28 cellular contexts compared by ENCODE assay signal in genomic region chr7:16833373-16833772, GRCh38. TPM values are rescaled to one million over a fixed set of nuclear protein-coding genes. Genes with fewer than 3 reads are reported as not detected.
DNase-seq lines count a peak whose midpoint lies in the region; ATAC-seq and TF ChIP-seq lines count a peak whose summit lies in the region.
"Had no signal": no experiment of that assay in that cellular context is flagged by ENCODE, and none has a peak within 500 bp of the region (broad histone marks: within the 10 kb centered on the region; RNA-seq: fewer than 3 reads in every experiment).

No MANE protein-coding gene starts in this region.

- H2BK15ac ChIP-seq in H9 (ENCODE audit: low read depth, low read length): no peak overlapping the region

- no peaks in the 10 kb centered on the region for H3F3A ChIP-seq in GM23338 (replicated peaks; ENCODE audit: low read depth)

- H3K9me3 Mint-ChIP-seq in GM23338: no peaks in the 10 kb centered on the region
- peaks cover 26% of the 10 kb centered on the region for H3K9me3 Mint-ChIP-seq in mesothelial cell of epicardium
- H3K9me3 Mint-ChIP-seq in H9: no peaks in the 10 kb centered on the region

- H3K36me3 Mint-ChIP-seq in GM23338 (ENCODE audit: low read depth): no peaks in the 10 kb centered on the region
- peaks cover 8% of the 10 kb centered on the region for H3K36me3 Mint-ChIP-seq in mesothelial cell of epicardium
- no peaks in the 10 kb centered on the region; a peak in 1 of 7 replicates for H3K36me3 Mint-ChIP-seq in H9 (ENCODE audit: insufficient read depth in 1 of 3, low read depth in 3 of 3)
- H3K36me3 Mint-ChIP-seq: CD14-positive monocyte; CD4-positive, alpha-beta memory T cell; CD4-positive, CD25-positive, alpha-beta regulatory T cell; CD8-positive, alpha-beta memory T cell had no signal

- no peak overlapping the region for H3T11ph ChIP-seq in H9 (ENCODE audit: low read length)

- POLR2A ChIA-PET in Panc1 (lab: Charles Lee): no interaction called here

- H3K23me2 ChIP-seq in H9 (ENCODE audit: insufficient read length, low read depth, low read length, poor library complexity, severe bottlenecking): no peaks in the 10 kb centered on the region

- no peaks in the 10 kb centered on the region for H3K27me3 ChIP-seq in GM23338 (ENCODE audit: insufficient read depth)
- H3K27me3 ChIP-seq in Panc1 (ENCODE audit: control insufficient read depth, insufficient read depth, low read length): no peaks in the 10 kb centered on the region
- H3K27me3 ChIP-seq in H9 (ENCODE audit: insufficient read depth, low read length): no peaks in the 10 kb centered on the region
- H3K27me3 ChIP-seq: BE2C, BLaER1 had no signal

- 0 out of 2 replicates have a peak, but pooled peaks cover 5% of the 10 kb centered on the region for H3K9me3 ChIP-seq in Panc1 (ENCODE audit: control insufficient read depth, insufficient read depth, low read depth, low read length)
- H3K9me3 ChIP-seq in H9 (ENCODE audit: control insufficient read depth, low read depth, low read length): no peaks in the 10 kb centered on the region
- H3K9me3 ChIP-seq: BE2C, BLaER1 had no signal

- H2BK5ac ChIP-seq in H9 (ENCODE audit: insufficient read length, low read length): no peak overlapping the region

- no peak overlapping the region for H2BK20ac ChIP-seq in H9 (ENCODE audit: low read depth, low read length, poor library complexity, severe bottlenecking)

- H3K27ac ChIP-seq in GM23338 (ENCODE audit: low read depth) (no peak overlapping the region), Panc1 (ENCODE audit: low read length) (peak overlapping the region; percentile 30; the same call in 1 of the 2 replicates), H9 (ENCODE audit: insufficient read length, low read depth, low read length) (no peak overlapping the region)
- H3K27ac ChIP-seq: 22Rv1, A549, BLaER1 had no signal

- H3K4me2 ChIP-seq in GM23338 (no peak overlapping the region), H9 (ENCODE audit: insufficient read depth, insufficient read length, low read length) (no peak overlapping the region)
- H3K4me2 ChIP-seq: A549, BLaER1 had no signal

- H4K8ac ChIP-seq in H9 (replicated peaks; ENCODE audit: insufficient read length, low read depth, low read length): no peak overlapping the region

- no peak overlapping the region for H3K23ac ChIP-seq in H9 (ENCODE audit: insufficient read length, low read depth, low read length)

- H4K91ac ChIP-seq in H9 (ENCODE audit: insufficient read length, low read depth, low read length): no peak overlapping the region

- H3K9me2 ChIP-seq in GM23338 (ENCODE audit: insufficient read depth): no peaks in the 10 kb centered on the region; the same call in 1 of the 2 replicates

- intact Hi-C loops in Panc1 (cut with micrococcal nuclease; ENCODE audit: unreplicated experiment): no loop called here

- no peak overlapping the region for H2BK12ac ChIP-seq in H9 (ENCODE audit: insufficient read length, low read depth, low read length)

- no peak overlapping the region for H3K18ac ChIP-seq in H9 (ENCODE audit: insufficient read length, low read depth, low read length)

- DNase-seq in GM23338 (ENCODE audit: low spot score) (no peak), Panc1 (ENCODE audit: low read depth, low spot score) (no peak), mesothelial cell of epicardium (ENCODE audit: low spot score in 2 of 2, unreplicated experiment in 2 of 2) (no peak), H9 (no peak), Ammon's horn (ENCODE audit: low spot score) (no peak), hepatic stellate cell (ENCODE audit: low spot score) (no peak)
- DNase-seq: AML-193; BE2C; C1 segment of cervical spinal cord; CD4-positive, alpha-beta memory T cell; CD4-positive, CD25-positive, alpha-beta regulatory T cell; CD8-positive, alpha-beta memory T cell; COR-L47; DMS 273 treated with DMSO at 0.1 percent for 48 hours; DMS153; DMS53; DMS79; DND-41; EL; GDM1 had no signal

- H3K27ac Mint-ChIP-seq in GM23338 (peak overlapping the region; percentile 24), mesothelial cell of epicardium (peak overlapping the region; percentile 37), H9 (no peak overlapping the region)
- H3K27ac Mint-ChIP-seq: CD14-positive monocyte; CD4-positive, alpha-beta memory T cell; CD4-positive, CD25-positive, alpha-beta regulatory T cell; CD8-positive, alpha-beta memory T cell had no signal

- H3K4me3 ChIP-seq in GM23338 (no peak overlapping the region), Panc1 (ENCODE audit: low read depth in 2 of 2, low read length in 2 of 2) (no peak overlapping the region)
- H3K4me3 ChIP-seq: A549, BLaER1, GM12878 had no signal

- no peak overlapping the region for H3K56ac ChIP-seq in H9 (ENCODE audit: insufficient read length, low read depth, low read length)

- CTCF ChIA-PET in Panc1 (lab: Charles Lee): no interaction called here

- TF ChIP-seq CTCF in GM23338 (conservative IDR thresholded peaks at IDR 0.05; ENCODE audit: low read depth in 2 of 2) (no peak), Panc1 (IDR thresholded peaks at IDR 0.05) (no peak), mesothelial cell of epicardium (IDR thresholded peaks at IDR 0.05; ENCODE audit: unreplicated experiment) (no peak), H9 (conservative IDR thresholded peaks at IDR 0.05) (no peak)

- no peak overlapping the region for H2AK5ac ChIP-seq in H9 (ENCODE audit: insufficient read length, low read length)

- ATAC-seq in GM23338: no peak
- ATAC-seq in Panc1: no peak
- ATAC-seq: A549, GM12878 had no signal

- H3K4me1 ChIP-seq in GM23338 (ENCODE audit: insufficient read depth): no peaks in the 10 kb centered on the region
- H3K4me1 ChIP-seq in Panc1 (ENCODE audit: control insufficient read depth, insufficient read depth, low read length): no peaks in the 10 kb centered on the region
- H3K4me1 ChIP-seq in H9 (ENCODE audit: insufficient read depth, low read length): no peaks in the 10 kb centered on the region
- H3K4me1 ChIP-seq: A549, BE2C, BLaER1 had no signal

- no CpG with 5 or more reads among the region's 1 CpG for WGBS in H9 (ENCODE audit: extremely low coverage, insufficient read length, low lambda C conversion rate)

- no peak overlapping the region for H4K5ac ChIP-seq in H9 (ENCODE audit: insufficient read length, low read depth, low read length)

- H3K4ac ChIP-seq in H9 (ENCODE audit: low read depth, low read length): no peak overlapping the region

- H4K20me1 ChIP-seq in GM23338 (replicated peaks; ENCODE audit: insufficient read depth) (no peaks in the 10 kb centered on the region), H9 (ENCODE audit: control insufficient read depth, insufficient read depth, insufficient read length) (no peaks in the 10 kb centered on the region)
- H4K20me1 ChIP-seq: BLaER1 had no signal

- H3K27me3 Mint-ChIP-seq in GM23338 (ENCODE audit: insufficient read depth, low read depth, poor library complexity) (no peaks in the 10 kb centered on the region), mesothelial cell of epicardium (ENCODE audit: low read depth) (no peaks in the 10 kb centered on the region), H9 (ENCODE audit: low read depth) (no peaks in the 10 kb centered on the region)

- no peak overlapping the region for H3K9ac ChIP-seq in H9 (ENCODE audit: extremely low read depth, insufficient read length, low read length)
- H3K9ac ChIP-seq: BLaER1 had no signal

- no TSS peak for BruUV-seq in Panc1 (replicated peaks; lab: Mats Ljungman, UMichigan)

- H2AFZ ChIP-seq in GM23338: no peak overlapping the region
- no peak overlapping the region for H2AFZ ChIP-seq in H9 (ENCODE audit: low read length)

- no peaks in the 10 kb centered on the region for H3K79me1 ChIP-seq in H9 (ENCODE audit: insufficient read depth, low read depth, low read length, poor library complexity, severe bottlenecking)

- no peak overlapping the region for H3K4me3 Mint-ChIP-seq in GM23338
- H3K4me3 Mint-ChIP-seq in mesothelial cell of epicardium: no peak overlapping the region
- H3K4me3 Mint-ChIP-seq in H9: no peak overlapping the region
- H3K4me3 Mint-ChIP-seq: CD14-positive monocyte; CD4-positive, alpha-beta memory T cell; CD4-positive, CD25-positive, alpha-beta regulatory T cell; CD8-positive, alpha-beta memory T cell had no signal

- H3K79me2 ChIP-seq in GM23338 (replicated peaks; ENCODE audit: insufficient read depth): no peaks in the 10 kb centered on the region
- H3K79me2 ChIP-seq in H9 (ENCODE audit: insufficient read depth, low read length): no peaks in the 10 kb centered on the region

- in situ Hi-C loops in Panc1 (cut with HindIII; ENCODE audit: low pct_unique_long_range_greater_than_20kb, low sequenced_read_pairs): no loop called here

- H3K36me3 ChIP-seq in GM23338 (ENCODE audit: insufficient read depth) (no peaks in the 10 kb centered on the region), Panc1 (ENCODE audit: control insufficient read depth, insufficient read depth, low read length) (no peaks in the 10 kb centered on the region)
- H3K36me3 ChIP-seq: BE2C, BLaER1 had no signal

- H3K4me1 Mint-ChIP-seq in GM23338: no peaks in the 10 kb centered on the region
- peaks cover 6% of the 10 kb centered on the region for H3K4me1 Mint-ChIP-seq in mesothelial cell of epicardium
- no peaks in the 10 kb centered on the region for H3K4me1 Mint-ChIP-seq in H9
- H3K4me1 Mint-ChIP-seq: CD14-positive monocyte; CD4-positive, alpha-beta memory T cell; CD4-positive, CD25-positive, alpha-beta regulatory T cell; CD8-positive, alpha-beta memory T cell had no signal

- no peak overlapping the region for H3K14ac ChIP-seq in H9 (ENCODE audit: insufficient read depth, low read length)

- H2BK120ac ChIP-seq in H9 (ENCODE audit: low read depth, low read length, poor library complexity, severe bottlenecking): no peak overlapping the region

TF ChIP-seq in GM23338, 12 proteins besides CTCF, POLR2A, EP300 and RAD21 (continues in another document):
- TF ChIP-seq CREB1 (CRISPR knock-in tag; IDR thresholded peaks at IDR 0.05; ENCODE audit: low read depth): no peak
- no peak for TF ChIP-seq ZNF331 (CRISPR knock-in tag; IDR thresholded peaks at IDR 0.05; ENCODE audit: low read depth)
- no peak for TF ChIP-seq EZH2 (IDR thresholded peaks at IDR 0.05; ENCODE audit: low read depth, unreplicated experiment)

RNA-seq across cellular contexts. Expression of gene AGR2, which starts 28.6 kb away (rescaled TPM):
- total RNA-seq in GM23338 (2014; rRNA removed; shearing (Covaris generic)): not detected in 2 replicates
- not detected in 2 replicates for polyA plus RNA-seq in GM23338 (2016; fragmentation: Nextera tagmentation; extraction: Ambion mirVana)
- total RNA-seq in Panc1 (2021; ENCODE audit: unreplicated experiment) (147 TPM), mesothelial cell of epicardium (2.9 to 4.6 TPM (median 3.2 TPM) in 3 replicates), H9 (2021) (not detected in 2 replicates)
- polyA plus RNA-seq in Panc1 (2012; ENCODE audit: insufficient read length): 128 TPM
- total RNA-seq: A172; CD4-positive, alpha-beta memory T cell; CD4-positive, CD25-positive, alpha-beta regulatory T cell; CD8-positive, alpha-beta memory T cell; Daoy; G401 had no signal
- polyA plus RNA-seq: CD14-positive monocyte; CD4-positive, alpha-beta memory T cell; CD4-positive, CD25-positive, alpha-beta regulatory T cell; CD8-positive, alpha-beta memory T cell; GM12878 had no signal

RNA-seq across cellular contexts. Expression of gene AGR3, which starts 48.4 kb away (rescaled TPM):
- not detected in 2 replicates for total RNA-seq in GM23338 (2014; rRNA removed; shearing (Covaris generic))
- not detected in 2 replicates for polyA plus RNA-seq in GM23338 (2016; fragmentation: Nextera tagmentation; extraction: Ambion mirVana)
- total RNA-seq in Panc1 (2021; ENCODE audit: unreplicated experiment): not detected
- not detected for polyA plus RNA-seq in Panc1 (2012; ENCODE audit: insufficient read length)
- 1.7 to 2.1 TPM (median 2.0 TPM) in 3 replicates for total RNA-seq in mesothelial cell of epicardium
- total RNA-seq in H9 (2021): not detected in 2 replicates
- total RNA-seq: A172; CD4-positive, alpha-beta memory T cell; CD4-positive, CD25-positive, alpha-beta regulatory T cell; CD8-positive, alpha-beta memory T cell; Daoy; G401; GM12878 had no signal
- polyA plus RNA-seq: CD14-positive monocyte; CD4-positive, alpha-beta memory T cell; CD4-positive, CD25-positive, alpha-beta regulatory T cell; CD8-positive, alpha-beta memory T cell; GM12878 had no signal

Comparison
In these comparisons a context has a peak if more than half of its experiments do, and no peak if none do; other contexts are left out.
1. H3K27ac Mint-ChIP-seq: peak in GM23338 (single experiment) and mesothelial cell of epicardium (single experiment); none in H9 (0 of 3).
2. RNA of gene AGR2, which starts 28.6 kb away (total RNA-seq): 147 TPM in Panc1 (single experiment); 2.9 to 4.6 TPM in mesothelial cell of epicardium, not detected in GM23338 and not detected in H9; every median in the first group is over 10 times any median in the second.